Comparison of ENCODE assay signal across 10 cellular contexts in the genomic region with DNA sequence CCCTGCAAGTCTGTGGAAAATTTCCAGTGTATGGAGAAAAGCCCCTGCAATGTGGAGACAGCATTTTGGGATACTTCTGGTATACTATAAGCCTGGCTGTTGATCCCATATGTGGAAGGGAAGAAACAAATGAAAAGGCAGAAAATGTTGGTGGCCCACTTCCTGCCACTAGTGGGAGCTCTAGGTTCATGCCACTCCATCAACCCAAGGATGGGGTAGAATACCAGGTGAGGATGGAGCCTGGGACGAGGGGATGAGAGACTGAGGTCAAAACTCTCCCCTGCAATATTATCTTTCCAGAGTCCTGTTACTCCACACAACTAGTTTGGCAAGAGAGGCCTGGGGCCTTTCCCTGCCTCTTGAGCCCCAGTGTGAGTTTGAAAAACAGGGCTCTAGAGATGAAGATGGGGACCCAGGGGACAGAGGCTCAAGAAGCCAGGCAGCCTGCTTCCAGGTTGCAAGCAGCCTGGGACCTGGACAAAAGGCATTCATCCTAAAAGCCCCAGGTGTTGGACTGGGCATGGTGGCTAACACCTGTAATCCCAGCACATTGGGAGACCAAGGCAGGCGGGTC. TPM values are rescaled to one million over a fixed set of nuclear protein-coding genes. Genes with fewer than 3 reads are reported as not detected.
DNase-seq lines count a peak whose midpoint lies in the region; ATAC-seq, FAIRE-seq and TF ChIP-seq lines count a peak whose summit lies in the region.
"Had no signal": no experiment of that assay in that cellular context is flagged by ENCODE, and none has a peak within 500 bp of the region (broad histone marks: within the 10 kb centered on the region; RNA-seq: fewer than 3 reads in every experiment).

No MANE protein-coding gene starts in this region.

- H3K9me3 ChIP-seq in DOHH2 (ENCODE audit: control insufficient read depth, insufficient read depth, low read length), result peaks cover 13% of the 10 kb centered on the region
- H3K9me3 ChIP-seq in astrocyte (ENCODE audit: insufficient read depth, low read depth, low read length), result no peaks in the 10 kb centered on the region

- H2AFZ ChIP-seq in astrocyte (ENCODE audit: low read depth, low read length), result no peak overlapping the region

- no peak overlapping the region for H3K4me2 ChIP-seq in DOHH2 (ENCODE audit: low read length)
- no peak overlapping the region for H3K4me2 ChIP-seq in astrocyte (ENCODE audit: low read length)

- H3K27ac ChIP-seq in DOHH2 (ENCODE audit: low read depth, low read length) (no peak overlapping the region), astrocyte (ENCODE audit: low read depth, low read length) (no peak overlapping the region)

- FAIRE-seq in astrocyte (lab: Jason Lieb, UNC), result no peak

- peak; percentile 22 for DNase-seq in HuH-7.5 (ENCODE audit: low spot score)
- no peak for DNase-seq in astrocyte (ENCODE audit: low read depth)
- DNase-seq in neural crest cell (ENCODE audit: low read depth, low spot score), result no peak
- DNase-seq in NCI-H1694 treated with DMSO at 0.1 percent for 48 hours (lab: John Stamatoyannopoulos, UW), result no peak
- DNase-seq in middle frontal gyrus (ENCODE audit: extremely low spot score, low spot score), result no peak
- DNase-seq in AG08396 (ENCODE audit: low spot score), result no peak
- DNase-seq: caudate nucleus had no signal

- no peaks in the 10 kb centered on the region for H3K4me1 Mint-ChIP-seq in astrocyte (ENCODE audit: low read depth, unreplicated experiment)
- H3K4me1 Mint-ChIP-seq in neural crest cell, result no peaks in the 10 kb centered on the region

- H3K36me3 Mint-ChIP-seq in astrocyte (ENCODE audit: low read depth, unreplicated experiment), result no peaks in the 10 kb centered on the region
- H3K36me3 Mint-ChIP-seq in neural crest cell (ENCODE audit: low read depth), result no peaks in the 10 kb centered on the region

- H3K36me3 ChIP-seq in DOHH2 (ENCODE audit: control insufficient read depth, low read length) (no peaks in the 10 kb centered on the region), astrocyte (ENCODE audit: insufficient read depth, low read length) (no peaks in the 10 kb centered on the region)

- H3K27me3 ChIP-seq in DOHH2 (ENCODE audit: control insufficient read depth, low read length), result no peaks in the 10 kb centered on the region
- H3K27me3 ChIP-seq in astrocyte (ENCODE audit: insufficient read depth, low read length), result peaks cover 8% of the 10 kb centered on the region

- H3F3A ChIP-seq in DOHH2 (ENCODE audit: control insufficient read depth, insufficient read depth), result peaks cover 12% of the 10 kb centered on the region

- no peak overlapping the region for H3K27ac Mint-ChIP-seq in astrocyte (ENCODE audit: unreplicated experiment)
- no peak overlapping the region for H3K27ac Mint-ChIP-seq in neural crest cell (ENCODE audit: unreplicated experiment)

- no peak for ATAC-seq in HG03521 (IDR thresholded peaks at IDR 0.05; ENCODE audit: unreplicated experiment)

- H3K79me2 ChIP-seq in DOHH2 (ENCODE audit: control insufficient read depth, low read length) (no peaks in the 10 kb centered on the region), astrocyte (ENCODE audit: insufficient read depth, low read length) (no peaks in the 10 kb centered on the region)

- H3K4me1 ChIP-seq in DOHH2 (ENCODE audit: control insufficient read depth, low read length), result peaks cover 39% of the 10 kb centered on the region
- H3K4me1 ChIP-seq in astrocyte (ENCODE audit: insufficient read depth, low read length), result peaks cover 6% of the 10 kb centered on the region

- no peak overlapping the region for H3K4me3 ChIP-seq in DOHH2 (ENCODE audit: low read length)
- no peak overlapping the region for H3K4me3 ChIP-seq in astrocyte (ENCODE audit: insufficient read depth, low read depth, low read length)

- H4K20me1 ChIP-seq in DOHH2 (ENCODE audit: control insufficient read depth, insufficient read depth, low read depth, low read length), result no peaks in the 10 kb centered on the region
- no peaks in the 10 kb centered on the region for H4K20me1 ChIP-seq in astrocyte (ENCODE audit: insufficient read depth, low read length)

- no peaks in the 10 kb centered on the region for H3K27me3 Mint-ChIP-seq in astrocyte (ENCODE audit: low read depth, unreplicated experiment)
- peaks cover under 1% of the 10 kb centered on the region for H3K27me3 Mint-ChIP-seq in neural crest cell (ENCODE audit: low read depth)

- no peak overlapping the region for H3K4me3 Mint-ChIP-seq in astrocyte (ENCODE audit: unreplicated experiment)
- H3K4me3 Mint-ChIP-seq in neural crest cell, result no peak overlapping the region

- TF ChIP-seq CTCF in DOHH2 (IDR thresholded peaks at IDR 0.05; ENCODE audit: low read depth, low read length, poor library complexity, severe bottlenecking), result peak; percentile 80
- TF ChIP-seq CTCF in astrocyte (IDR thresholded peaks at IDR 0.05; ENCODE audit: insufficient read depth, low read depth, low read length), result peak; percentile 50
- peak; percentile 48 for TF ChIP-seq CTCF in neural crest cell (conservative IDR thresholded peaks at IDR 0.05)

- no peaks in the 10 kb centered on the region for H3K9me2 ChIP-seq in DOHH2 (replicated peaks; ENCODE audit: control insufficient read depth, low read length)

- H3K9me3 Mint-ChIP-seq in astrocyte (ENCODE audit: unreplicated experiment), result no peaks in the 10 kb centered on the region
- no peaks in the 10 kb centered on the region for H3K9me3 Mint-ChIP-seq in neural crest cell

- no peak overlapping the region for H3K9ac ChIP-seq in astrocyte (ENCODE audit: low read length)

RNA-seq across cellular contexts. Expression of gene BMP10, which starts 31.9 kb away (rescaled TPM):
- total RNA-seq in astrocyte (not detected in 2 replicates), neural crest cell (not detected in 2 replicates)
- total RNA-seq: skeletal muscle tissue had no signal
